In genomic region chr9:77751341-77752091, GRCh38 we compare ENCODE assay signal across 8 cellular contexts.
A peak's percentile ranks its signal among the peaks of the same experiment; 100 is the strongest.
DNase-seq lines count a peak whose midpoint lies in the region; FAIRE-seq and TF ChIP-seq lines count a peak whose summit lies in the region.

No MANE protein-coding gene starts in this region.

- H3K27ac Mint-ChIP-seq in stimulated activated naive CD8-positive, alpha-beta T cell treated with anti-CD3 and anti-CD28 coated beads, Interleukin-15, Interleukin-2, amounts not matched to agents 100 ng/mL and 50 ng/mL, for 24 hours: peak overlapping the region; percentile 63

- peaks cover 33% of the 10 kb centered on the region for H3K4me1 Mint-ChIP-seq in stimulated activated naive CD8-positive, alpha-beta T cell treated with anti-CD3 and anti-CD28 coated beads, Interleukin-15, Interleukin-2, amounts not matched to agents 100 ng/mL and 50 ng/mL, for 24 hours (ENCODE audit: low read depth)

- no peaks in the 10 kb centered on the region for H3K27me3 Mint-ChIP-seq in stimulated activated naive CD8-positive, alpha-beta T cell treated with anti-CD3 and anti-CD28 coated beads, Interleukin-15, Interleukin-2, amounts not matched to agents 100 ng/mL and 50 ng/mL, for 24 hours

- no peak overlapping the region for H3K27ac ChIP-seq in HEK293 (ENCODE audit: extremely low read depth, low read depth, low read length)

- no peaks in the 10 kb centered on the region for H3K36me3 ChIP-seq in HEK293 (ENCODE audit: control insufficient read depth in 2 of 2, insufficient read depth in 1 of 2, low read length in 2 of 2)

- no peaks in the 10 kb centered on the region for H3K4me1 ChIP-seq in HEK293 (ENCODE audit: control insufficient read depth, insufficient read depth, low read length)

- in situ Hi-C loops in Caki2 (cut with HindIII; ENCODE audit: low pct_unique_long_range_greater_than_20kb, low sequenced_read_pairs): no loop called here

- H3K4me3 ChIP-seq in HEK293 (ENCODE audit: low read depth, low read length): no peak overlapping the region

- H3K9me3 ChIP-seq in HEK293 (ENCODE audit: control insufficient read depth, insufficient read depth, low read depth, low read length): no peaks in the 10 kb centered on the region

- TF ChIP-seq CTCF in HEK293 (tag by site-specific recombination; IDR thresholded peaks at IDR 0.05): peak; percentile 41

- H3K4me3 Mint-ChIP-seq in stimulated activated naive CD8-positive, alpha-beta T cell treated with anti-CD3 and anti-CD28 coated beads, Interleukin-15, Interleukin-2, amounts not matched to agents 100 ng/mL and 50 ng/mL, for 24 hours: no peak overlapping the region

- FAIRE-seq in islet of Langerhans (lab: Jason Lieb, UNC) (peak; percentile 90), GM12892 (lab: Jason Lieb, UNC) (no peak)

- POLR2A ChIA-PET in HEK293 (lab: Yijun Ruan, JAX): no interaction called here

- no peaks in the 10 kb centered on the region for H3K9me3 Mint-ChIP-seq in stimulated activated naive CD8-positive, alpha-beta T cell treated with anti-CD3 and anti-CD28 coated beads, Interleukin-15, Interleukin-2, amounts not matched to agents 100 ng/mL and 50 ng/mL, for 24 hours

- no peak for TF ChIP-seq POLR2A in GM12892 (IDR thresholded peaks at IDR 0.05; ENCODE audit: low read depth, low read length)

- DNase-seq in Caki2 (ENCODE audit: low read depth) (peak; percentile 18), NCI-H748 (lab: John Stamatoyannopoulos, UW; ENCODE audit: unreplicated experiment) (peak; percentile 83), astrocyte of the hippocampus (ENCODE audit: low read depth, low spot score) (peak; percentile 84), 8988T (no peak), GM12892 (ENCODE audit: insufficient read length) (no peak)

- CTCF ChIA-PET in HEK293 (lab: Yijun Ruan, JAX): interaction anchor here (0.6 to 4.2 kb wide), 29 partner anchors 9 to 803 kb away, joined by 3 to 33 read pairs (median 4); no protein-coding TSS in a partner anchor

- H3K36me3 Mint-ChIP-seq in stimulated activated naive CD8-positive, alpha-beta T cell treated with anti-CD3 and anti-CD28 coated beads, Interleukin-15, Interleukin-2, amounts not matched to agents 100 ng/mL and 50 ng/mL, for 24 hours (ENCODE audit: low read depth): peaks cover 9% of the 10 kb centered on the region

TF ChIP-seq in HEK293, 187 proteins besides CTCF, POLR2A, EP300 and RAD21:
- TF ChIP-seq ZNF639 (tag by site-specific recombination; IDR thresholded peaks at IDR 0.05): no peak
- peak; percentile 68 for TF ChIP-seq ZNF654 (tag by site-specific recombination; IDR thresholded peaks at IDR 0.05; ENCODE audit: low read depth)

Comparison
In these comparisons a context has a peak if more than half of its experiments do, and no peak if none do; other contexts are left out.
1. DNase-seq: peak in Caki2 (single experiment), NCI-H748 (single experiment) and astrocyte of the hippocampus (single experiment); none in 8988T (single experiment) and GM12892 (single experiment).